11 cellular contexts compared by ENCODE assay signal in the genomic region with DNA sequence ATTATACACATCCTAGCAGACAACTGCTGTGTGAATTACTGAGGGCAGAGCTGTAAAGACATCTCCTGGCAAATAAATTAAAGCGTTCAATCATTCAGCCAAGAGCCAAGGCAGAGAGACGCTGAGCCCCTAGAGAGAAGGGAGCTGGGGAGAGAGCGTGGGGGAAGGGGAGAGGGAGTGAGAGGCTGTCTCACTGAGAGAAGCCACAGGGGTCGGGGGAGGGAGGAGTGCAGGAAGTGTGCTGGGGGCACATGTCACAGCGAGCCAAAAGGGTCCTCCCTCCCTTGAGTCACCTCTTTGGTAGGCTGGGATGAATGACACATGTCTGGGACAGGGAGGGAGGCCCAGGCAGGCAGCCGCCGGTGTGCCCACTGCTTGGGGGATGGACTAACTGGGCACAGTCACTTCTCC. TPM values are rescaled to one million over a fixed set of nuclear protein-coding genes. Genes with fewer than 3 reads are reported as not detected.
A peak's percentile ranks its signal among the peaks of the same experiment; 100 is the strongest.
DNase-seq lines count a peak whose midpoint lies in the region; ATAC-seq lines count a peak whose summit lies in the region.
"Had no signal": no experiment of that assay in that cellular context is flagged by ENCODE, and none has a peak within 500 bp of the region (broad histone marks: within the 10 kb centered on the region; RNA-seq: fewer than 3 reads in every experiment).

No MANE protein-coding gene starts in this region.

- DNase-seq in COLO668 (lab: John Stamatoyannopoulos, UW; ENCODE audit: unreplicated experiment), result peak; percentile 53
- DNase-seq in GDM1 (lab: John Stamatoyannopoulos, UW), result peak; percentile 54
- no peak for DNase-seq in T-helper 17 cell
- DNase-seq in kidney tubule cell (ENCODE audit: low spot score), result peak; percentile 83
- DNase-seq in NCI-H226, result no peak
- DNase-seq in NOMO-1 treated with dmso at 0.1 percent for 144 hours (lab: John Stamatoyannopoulos, UW; ENCODE audit: unreplicated experiment), result no peak

- no peaks in the 10 kb centered on the region for H3K36me3 Mint-ChIP-seq in T-helper 17 cell (ENCODE audit: low read depth)

- peaks cover 11% of the 10 kb centered on the region for H3K4me1 Mint-ChIP-seq in T-helper 17 cell

- peak overlapping the region; percentile 60 for H3K4me3 Mint-ChIP-seq in T-helper 17 cell

- peaks cover 6% of the 10 kb centered on the region for H3K27me3 Mint-ChIP-seq in T-helper 17 cell

- ATAC-seq in T-helper 17 cell, result no peak
- no peak for ATAC-seq in GM21529 (IDR thresholded peaks at IDR 0.05; ENCODE audit: unreplicated experiment)
- ATAC-seq: gastroesophageal sphincter had no signal

- no peak overlapping the region for H3K27ac Mint-ChIP-seq in T-helper 17 cell

- no peaks in the 10 kb centered on the region for H3K9me3 ChIP-seq in T-helper 17 cell (ENCODE audit: control insufficient read depth, low read length, poor library complexity, severe bottlenecking)
- H3K9me3 ChIP-seq: ascending aorta, gastroesophageal sphincter, HAP-1, thoracic aorta had no signal

RNA-seq across cellular contexts. Expression of a gene that starts 21.2 kb away (rescaled TPM):
- total RNA-seq in T-helper 17 cell, result 10 to 100 TPM; 84.2 to 87.3 TPM

Comparison
In these comparisons a context has a peak if more than half of its experiments do, and no peak if none do; other contexts are left out.
1. DNase-seq: peak in COLO668 (single experiment), GDM1 (single experiment) and kidney tubule cell (single experiment); none in T-helper 17 cell (0 of 3), NCI-H226 (single experiment) and NOMO-1 treated with dmso at 0.1 percent for 144 hours (single experiment).